Comparison of ENCODE assay signal across 29 cellular contexts in genomic region chr22:49536571-49537131, GRCh38.
DNase-seq lines count a peak whose midpoint lies in the region; ATAC-seq, FAIRE-seq and TF ChIP-seq lines count a peak whose summit lies in the region.
"Had no signal": no experiment of that assay in that cellular context is flagged by ENCODE, and none has a peak within 500 bp of the region (broad histone marks: within the 10 kb centered on the region; RNA-seq: fewer than 3 reads in every experiment).

No MANE protein-coding gene starts in this region.

- no peaks in the 10 kb centered on the region for H3K9me3 ChIP-seq in kidney (ENCODE audit: control insufficient read depth in 1 of 2, low read length in 2 of 2)
- H3K9me3 ChIP-seq: HAP-1, neutrophil, SK-N-SH had no signal

- H3K4me3 ChIP-seq in H7 (ENCODE audit: insufficient read depth, low read depth, low read length) (no peak overlapping the region), kidney (ENCODE audit: low read length in 2 of 2) (no peak overlapping the region)
- H3K4me3 ChIP-seq: dorsolateral prefrontal cortex, HAP-1, skin epidermis had no signal

- H3K4me1 ChIP-seq in kidney (ENCODE audit: control insufficient read depth in 1 of 2, insufficient read depth in 1 of 2, low read depth in 1 of 2, low read length in 2 of 2) = no peaks in the 10 kb centered on the region
- H3K4me1 ChIP-seq: HAP-1 had no signal

- H3K36me3 ChIP-seq in H7 (replicated peaks; ENCODE audit: control insufficient read depth, insufficient read depth, low read length) (no peaks in the 10 kb centered on the region), kidney (ENCODE audit: control insufficient read depth in 1 of 2, insufficient read depth in 2 of 2, low read length in 2 of 2) (no peaks in the 10 kb centered on the region)
- H3K36me3 ChIP-seq: HAP-1, neutrophil had no signal

- H3K9ac ChIP-seq in kidney (ENCODE audit: low read length in 2 of 2) = no peak overlapping the region
- H3K9ac ChIP-seq: SK-N-SH had no signal

- H3K9me3 Mint-ChIP-seq in chondrocyte (ENCODE audit: low read depth) = no peaks in the 10 kb centered on the region
- H3K9me3 Mint-ChIP-seq: activated T-helper 1 cell treated with anti-CD3 and anti-CD28 coated beads, Interleukin-12 subunit alpha, Interleukin-12 subunit beta, Interleukin-2, Interleukin-4 antibody, amounts not matched to agents 30 ng/mL and 10 ng/mL and 1 ng/mL, durations not matched to agents 14 hours and 24 hours and 36 hours; immature natural killer cell; stimulated activated effector memory CD8-positive, alpha-beta T cell treated with anti-CD3 and anti-CD28 coated beads, Interleukin-12 subunit alpha, Interleukin-12 subunit beta, amount 100 ng/mL, for 72 hours had no signal

- no peak overlapping the region for H3K4me3 Mint-ChIP-seq in chondrocyte (ENCODE audit: unreplicated experiment)
- H3K4me3 Mint-ChIP-seq: activated CD8-positive, alpha-beta memory T cell treated with anti-CD3 and anti-CD28 coated beads, Interleukin-2, amount 10 ng/mL, durations not matched to agents 7 days and 5 days; activated naive CD8-positive, alpha-beta T cell; activated T-helper 1 cell treated with anti-CD3 and anti-CD28 coated beads, Interleukin-12 subunit alpha, Interleukin-12 subunit beta, Interleukin-2, Interleukin-4 antibody, amounts not matched to agents 30 ng/mL and 10 ng/mL and 1 ng/mL, durations not matched to agents 14 hours and 24 hours and 36 hours; immature natural killer cell; stimulated activated effector memory CD8-positive, alpha-beta T cell treated with anti-CD3 and anti-CD28 coated beads, Interleukin-12 subunit alpha, Interleukin-12 subunit beta, amount 100 ng/mL, for 72 hours had no signal

- ATAC-seq in HG03097 (IDR thresholded peaks at IDR 0.05; ENCODE audit: low FRiP score, unreplicated experiment) = no peak
- ATAC-seq: activated CD8-positive, alpha-beta memory T cell treated with anti-CD3 and anti-CD28 coated beads, Interleukin-2, amount 10 ng/mL, durations not matched to agents 7 days and 5 days; left ventricle myocardium superior; stimulated activated effector memory CD8-positive, alpha-beta T cell treated with anti-CD3 and anti-CD28 coated beads, Interleukin-12 subunit alpha, Interleukin-12 subunit beta, amount 100 ng/mL, for 72 hours had no signal

- no peaks in the 10 kb centered on the region for H3K36me3 Mint-ChIP-seq in chondrocyte (ENCODE audit: low read depth)
- H3K36me3 Mint-ChIP-seq: activated CD8-positive, alpha-beta memory T cell treated with anti-CD3 and anti-CD28 coated beads, Interleukin-2, amount 10 ng/mL, durations not matched to agents 7 days and 5 days; immature natural killer cell; stimulated activated effector memory CD8-positive, alpha-beta T cell treated with anti-CD3 and anti-CD28 coated beads, Interleukin-12 subunit alpha, Interleukin-12 subunit beta, amount 100 ng/mL, for 72 hours had no signal

- H3K4me1 Mint-ChIP-seq in chondrocyte (ENCODE audit: low read depth) = no peaks in the 10 kb centered on the region
- H3K4me1 Mint-ChIP-seq: activated CD8-positive, alpha-beta memory T cell treated with anti-CD3 and anti-CD28 coated beads, Interleukin-2, amount 10 ng/mL, durations not matched to agents 7 days and 5 days; stimulated activated effector memory CD8-positive, alpha-beta T cell treated with anti-CD3 and anti-CD28 coated beads, Interleukin-12 subunit alpha, Interleukin-12 subunit beta, amount 100 ng/mL, for 72 hours had no signal

- H3K27ac Mint-ChIP-seq in chondrocyte (ENCODE audit: unreplicated experiment) = no peak overlapping the region
- H3K27ac Mint-ChIP-seq: activated CD8-positive, alpha-beta memory T cell treated with anti-CD3 and anti-CD28 coated beads, Interleukin-2, amount 10 ng/mL, durations not matched to agents 7 days and 5 days; activated naive CD8-positive, alpha-beta T cell; activated T-helper 1 cell treated with anti-CD3 and anti-CD28 coated beads, Interleukin-12 subunit alpha, Interleukin-12 subunit beta, Interleukin-2, Interleukin-4 antibody, amounts not matched to agents 30 ng/mL and 10 ng/mL and 1 ng/mL, durations not matched to agents 14 hours and 24 hours and 36 hours; stimulated activated effector memory CD8-positive, alpha-beta T cell treated with anti-CD3 and anti-CD28 coated beads, Interleukin-12 subunit alpha, Interleukin-12 subunit beta, amount 100 ng/mL, for 72 hours had no signal

- no peaks in the 10 kb centered on the region for H3K27me3 ChIP-seq in H7 (ENCODE audit: control insufficient read depth, insufficient read depth, low read length)
- H3K27me3 ChIP-seq: dorsolateral prefrontal cortex, neutrophil had no signal

- peaks cover 38% of the 10 kb centered on the region for H3K27me3 Mint-ChIP-seq in chondrocyte (ENCODE audit: low read depth)
- H3K27me3 Mint-ChIP-seq: activated CD8-positive, alpha-beta memory T cell treated with anti-CD3 and anti-CD28 coated beads, Interleukin-2, amount 10 ng/mL, durations not matched to agents 7 days and 5 days; activated naive CD8-positive, alpha-beta T cell had no signal

- DNase-seq in H7 (peak; percentile 89), chondrocyte (ENCODE audit: low spot score) (peak; percentile 44), kidney (peak; percentile 45), posterior vena cava (ENCODE audit: low spot score) (peak; percentile 68), T-helper 2 cell (no peak)
- no peak for DNase-seq in activated CD8-positive, alpha-beta memory T cell treated with anti-CD3 and anti-CD28 coated beads, Interleukin-2, amount 50 U/mL, for 4 hours
- no peak for DNase-seq in stimulated activated CD4-positive, alpha-beta T cell treated with anti-CD3 and anti-CD28 coated beads, Interleukin-2, amount 100 ng/mL, for 48 hours
- DNase-seq: ACHN; activated CD4-positive, alpha-beta T cell treated with anti-CD3 and anti-CD28 coated beads for 48 hours; activated CD8-positive, alpha-beta memory T cell treated with anti-CD3 and anti-CD28 coated beads, Interleukin-2, amount 10 ng/mL, durations not matched to agents 7 days and 5 days; central memory CD4-positive, alpha-beta T cell; DMS53; immature natural killer cell; left ventricle myocardium superior; NCI-H1092 treated with DMSO at 0.1 percent for 48 hours; NCI-H2081 treated with DMSO at 0.1 percent for 48 hours; NCI-H345; NCI-H774; SK-N-SH; substantia nigra had no signal

- no peak overlapping the region for H3K27ac ChIP-seq in kidney (ENCODE audit: low read depth in 2 of 2, low read length in 2 of 2)
- H3K27ac ChIP-seq: dorsolateral prefrontal cortex, neutrophil, skin epidermis had no signal

- intact Hi-C loops in kidney (cut with DNase I) (no loop called here), posterior vena cava (cut with DNase I) (no loop called here)

- no peak for FAIRE-seq in kidney (lab: Jason Lieb, UNC)
- FAIRE-seq: urothelium cell line had no signal

- no peak for TF ChIP-seq CTCF in chondrocyte (IDR thresholded peaks at IDR 0.05)
- no peak for TF ChIP-seq CTCF in kidney (IDR thresholded peaks at IDR 0.05; ENCODE audit: borderline replicate concordance, extremely low read depth, insufficient read depth)

Comparison
In these comparisons a context has a peak if more than half of its experiments do, and no peak if none do; other contexts are left out.
1. DNase-seq: peak in H7 (single experiment), chondrocyte (single experiment), kidney (single experiment) and posterior vena cava (single experiment); none in activated CD8-positive, alpha-beta memory T cell treated with anti-CD3 and anti-CD28 coated beads, Interleukin-2, amount 50 U/mL, for 4 hours (single experiment), T-helper 2 cell (0 of 5) and stimulated activated CD4-positive, alpha-beta T cell treated with anti-CD3 and anti-CD28 coated beads, Interleukin-2, amount 100 ng/mL, for 48 hours (0 of 2).